ENCODE assay signal across 30 cellular contexts in the genomic region with DNA sequence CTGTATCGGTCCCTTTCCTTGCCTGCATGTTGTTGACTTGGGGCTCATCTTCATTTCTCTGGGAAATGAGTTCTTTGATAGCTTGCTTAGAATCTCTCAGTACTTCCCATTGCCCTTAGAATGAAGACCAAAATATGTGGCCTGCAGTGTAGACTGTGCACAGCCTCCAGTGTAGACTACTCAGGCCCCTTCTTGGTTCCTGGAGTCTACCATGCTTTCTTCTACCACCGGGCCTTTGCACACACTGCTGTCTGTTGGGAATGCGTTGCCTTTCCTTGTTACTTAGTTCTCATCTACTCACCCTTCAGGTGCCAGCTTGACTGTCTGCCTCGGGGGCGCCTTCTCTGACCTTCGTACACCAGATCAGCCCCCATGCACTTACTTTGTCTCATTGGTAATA.
A peak's percentile ranks its signal among the peaks of the same experiment; 100 is the strongest.
DNase-seq lines count a peak whose midpoint lies in the region; ATAC-seq lines count a peak whose summit lies in the region.
"Had no signal": no experiment of that assay in that cellular context is flagged by ENCODE, and none has a peak within 500 bp of the region (broad histone marks: within the 10 kb centered on the region; RNA-seq: fewer than 3 reads in every experiment).

No MANE protein-coding gene starts in this region.

- POLR2A ChIA-PET in activated CD4-positive, alpha-beta memory T cell treated with anti-CD3 and anti-CD28 coated beads for 36 hours (lab: Charles Lee), result no interaction called here
- POLR2A ChIA-PET in activated CD4-positive, alpha-beta memory T cell treated with anti-CD3 and anti-CD28 coated beads, Interleukin-2, amount 10 ng/mL, durations not matched to agents 7 days and 5 days (lab: Charles Lee), result interaction anchor here (1.3 kb wide), 1 partner anchor 81 kb away, joined by 5 read pairs; no protein-coding TSS in a partner anchor
- POLR2A ChIA-PET in CD4-positive, alpha-beta memory T cell (lab: Charles Lee; ENCODE audit: partially characterized antibody), result interaction anchor here (0.7 to 1.7 kb wide), 2 partner anchors 9 to 14 kb away, joined by 3 to 5 read pairs; no protein-coding TSS in a partner anchor
- POLR2A ChIA-PET in naive thymus-derived CD4-positive, alpha-beta T cell (lab: Charles Lee), result interaction anchor here (0.6 to 1.2 kb wide), 2 partner anchors 74 to 1544 kb away, joined by 3 read pairs; no protein-coding TSS in a partner anchor

- no peak overlapping the region for H3K4me3 Mint-ChIP-seq in activated CD4-positive, alpha-beta memory T cell treated with anti-CD3 and anti-CD28 coated beads for 36 hours
- H3K4me3 Mint-ChIP-seq in activated CD4-positive, alpha-beta memory T cell treated with anti-CD3 and anti-CD28 coated beads, Interleukin-2, amount 10 ng/mL, durations not matched to agents 7 days and 5 days, result no peak overlapping the region
- no peak overlapping the region for H3K4me3 Mint-ChIP-seq in CD4-positive, alpha-beta memory T cell
- H3K4me3 Mint-ChIP-seq in activated T-helper 2 cell treated with anti-CD3 and anti-CD28 coated beads, Interferon-gamma antibody, Interleukin-2, Interleukin-4, amounts not matched to agents 10 μg/mL and 5 μg/mL and 100 μg/mL, durations not matched to agents 14 hours and 24 hours and 36 hours (ENCODE audit: low read depth), result no peak overlapping the region
- H3K4me3 Mint-ChIP-seq in naive thymus-derived CD4-positive, alpha-beta T cell, result no peak overlapping the region
- H3K4me3 Mint-ChIP-seq: activated T-cell treated with anti-CD3 and anti-CD28 coated beads, Interleukin-2, amount 50 U/mL, for 4 hours had no signal

- peaks cover 10% of the 10 kb centered on the region for H3K36me3 ChIP-seq in CD4-positive, alpha-beta memory T cell (ENCODE audit: insufficient read depth, low read length)
- peaks cover 0 to 34% (median 3%) of the 10 kb centered on the region in 3 experiments for H3K36me3 ChIP-seq in naive thymus-derived CD4-positive, alpha-beta T cell (ENCODE audit: control insufficient read depth in 2 of 3, insufficient read depth in 3 of 3, low read length in 3 of 3)

- H3K27me3 ChIP-seq in CD4-positive, alpha-beta memory T cell (ENCODE audit: insufficient read depth, low read length), result no peaks in the 10 kb centered on the region
- no peaks in the 10 kb centered on the region for H3K27me3 ChIP-seq in naive thymus-derived CD4-positive, alpha-beta T cell (ENCODE audit: control insufficient read depth in 2 of 2, insufficient read depth in 2 of 2, low read length in 2 of 2)
- H3K27me3 ChIP-seq: gastrocnemius medialis, hepatocyte, SJCRH30, testis had no signal

- H3K4me1 Mint-ChIP-seq in activated CD4-positive, alpha-beta memory T cell treated with anti-CD3 and anti-CD28 coated beads for 36 hours (ENCODE audit: low read depth), result peaks cover 25% of the 10 kb centered on the region
- peaks cover 45% of the 10 kb centered on the region for H3K4me1 Mint-ChIP-seq in activated CD4-positive, alpha-beta memory T cell treated with anti-CD3 and anti-CD28 coated beads, Interleukin-2, amount 10 ng/mL, durations not matched to agents 7 days and 5 days
- H3K4me1 Mint-ChIP-seq in CD4-positive, alpha-beta memory T cell, result peaks cover 17 to 49% (median 25%) of the 10 kb centered on the region in 4 donors
- H3K4me1 Mint-ChIP-seq in activated T-helper 2 cell treated with anti-CD3 and anti-CD28 coated beads, Interferon-gamma antibody, Interleukin-2, Interleukin-4, amounts not matched to agents 10 μg/mL and 5 μg/mL and 100 μg/mL, durations not matched to agents 14 hours and 24 hours and 36 hours (ENCODE audit: low read depth), result peaks cover 32% of the 10 kb centered on the region
- H3K4me1 Mint-ChIP-seq in naive thymus-derived CD4-positive, alpha-beta T cell, result peaks cover 0 to 27% (median 22%) of the 10 kb centered on the region in 7 donors

- no peak overlapping the region for H3K4me3 ChIP-seq in CD4-positive, alpha-beta memory T cell (ENCODE audit: low read length in 2 of 2)
- no peak overlapping the region for H3K4me3 ChIP-seq in naive thymus-derived CD4-positive, alpha-beta T cell (ENCODE audit: low read length)
- H3K4me3 ChIP-seq: A549, gastrocnemius medialis, GM12878, HAP-1, hepatocyte, lung, SJCRH30, testis had no signal

- H3K4me1 ChIP-seq in CD4-positive, alpha-beta memory T cell (ENCODE audit: insufficient read depth, low read length), result peaks cover 31% of the 10 kb centered on the region
- H3K4me1 ChIP-seq in naive thymus-derived CD4-positive, alpha-beta T cell (ENCODE audit: control insufficient read depth in 2 of 2, insufficient read depth in 2 of 2, low read length in 2 of 2), result peaks cover 9 to 17% of the 10 kb centered on the region in 2 donors
- H3K4me1 ChIP-seq: HAP-1, SJCRH30 had no signal

- no peaks in the 10 kb centered on the region for H3K9me3 Mint-ChIP-seq in activated CD4-positive, alpha-beta memory T cell treated with anti-CD3 and anti-CD28 coated beads for 36 hours
- H3K9me3 Mint-ChIP-seq in activated CD4-positive, alpha-beta memory T cell treated with anti-CD3 and anti-CD28 coated beads, Interleukin-2, amount 10 ng/mL, durations not matched to agents 7 days and 5 days, result no peaks in the 10 kb centered on the region
- no peaks in the 10 kb centered on the region for H3K9me3 Mint-ChIP-seq in CD4-positive, alpha-beta memory T cell
- no peaks in the 10 kb centered on the region for H3K9me3 Mint-ChIP-seq in activated T-helper 2 cell treated with anti-CD3 and anti-CD28 coated beads, Interferon-gamma antibody, Interleukin-2, Interleukin-4, amounts not matched to agents 10 μg/mL and 5 μg/mL and 100 μg/mL, durations not matched to agents 14 hours and 24 hours and 36 hours
- peaks cover 0 to 2% (median 0%) of the 10 kb centered on the region in 11 donors for H3K9me3 Mint-ChIP-seq in naive thymus-derived CD4-positive, alpha-beta T cell
- H3K9me3 Mint-ChIP-seq: activated T-cell treated with anti-CD3 and anti-CD28 coated beads, Interleukin-2, amount 50 U/mL, for 4 hours had no signal

- intact Hi-C loops in activated CD4-positive, alpha-beta memory T cell treated with anti-CD3 and anti-CD28 coated beads for 36 hours (cut with micrococcal nuclease), result no loop called here
- intact Hi-C loops in CD4-positive, alpha-beta memory T cell (cut with micrococcal nuclease), result no loop called here
- intact Hi-C loops in activated T-helper 2 cell treated with anti-CD3 and anti-CD28 coated beads, Interferon-gamma antibody, Interleukin-2, Interleukin-4, amounts not matched to agents 10 μg/mL and 5 μg/mL and 100 μg/mL, durations not matched to agents 14 hours and 24 hours and 36 hours (cut with micrococcal nuclease), result loop anchor here (5.0 kb wide), 1 partner anchor 144 kb away; a partner anchor contains a TSS
- intact Hi-C loops in naive thymus-derived CD4-positive, alpha-beta T cell (cut with micrococcal nuclease), result no loop called here

- H3K27me3 Mint-ChIP-seq in activated CD4-positive, alpha-beta memory T cell treated with anti-CD3 and anti-CD28 coated beads for 36 hours, result no peaks in the 10 kb centered on the region
- H3K27me3 Mint-ChIP-seq in activated CD4-positive, alpha-beta memory T cell treated with anti-CD3 and anti-CD28 coated beads, Interleukin-2, amount 10 ng/mL, durations not matched to agents 7 days and 5 days, result no peaks in the 10 kb centered on the region
- H3K27me3 Mint-ChIP-seq in CD4-positive, alpha-beta memory T cell, result no peaks in the 10 kb centered on the region
- no peaks in the 10 kb centered on the region for H3K27me3 Mint-ChIP-seq in activated T-helper 2 cell treated with anti-CD3 and anti-CD28 coated beads, Interferon-gamma antibody, Interleukin-2, Interleukin-4, amounts not matched to agents 10 μg/mL and 5 μg/mL and 100 μg/mL, durations not matched to agents 14 hours and 24 hours and 36 hours (ENCODE audit: low read depth)
- no peaks in the 10 kb centered on the region for H3K27me3 Mint-ChIP-seq in naive thymus-derived CD4-positive, alpha-beta T cell

- H3K27ac Mint-ChIP-seq in activated CD4-positive, alpha-beta memory T cell treated with anti-CD3 and anti-CD28 coated beads for 36 hours, result peak overlapping the region; percentile 36
- no peak overlapping the region for H3K27ac Mint-ChIP-seq in activated CD4-positive, alpha-beta memory T cell treated with anti-CD3 and anti-CD28 coated beads, Interleukin-2, amount 10 ng/mL, durations not matched to agents 7 days and 5 days
- peak overlapping the region in 4 of 7 donors; percentile 66 to 84 (median 81) for H3K27ac Mint-ChIP-seq in CD4-positive, alpha-beta memory T cell
- H3K27ac Mint-ChIP-seq in activated T-helper 2 cell treated with anti-CD3 and anti-CD28 coated beads, Interferon-gamma antibody, Interleukin-2, Interleukin-4, amounts not matched to agents 10 μg/mL and 5 μg/mL and 100 μg/mL, durations not matched to agents 14 hours and 24 hours and 36 hours, result peak overlapping the region; percentile 60
- peak overlapping the region in 8 of 9 donors; percentile 9 to 79 (median 64) for H3K27ac Mint-ChIP-seq in naive thymus-derived CD4-positive, alpha-beta T cell

- no peak for DNase-seq in activated CD4-positive, alpha-beta memory T cell treated with anti-CD3 and anti-CD28 coated beads for 36 hours
- DNase-seq in activated CD4-positive, alpha-beta memory T cell treated with anti-CD3 and anti-CD28 coated beads, Interleukin-2, amount 10 ng/mL, durations not matched to agents 7 days and 5 days, result no peak
- DNase-seq in CD4-positive, alpha-beta memory T cell, result no peak
- no peak for DNase-seq in activated T-helper 2 cell treated with anti-CD3 and anti-CD28 coated beads, Interferon-gamma antibody, Interleukin-2, Interleukin-4, amounts not matched to agents 10 μg/mL and 5 μg/mL and 100 μg/mL, durations not matched to agents 14 hours and 24 hours and 36 hours (ENCODE audit: low spot score)
- DNase-seq in naive thymus-derived CD4-positive, alpha-beta T cell, result no peak
- DNase-seq in nucleus accumbens (lab: John Stamatoyannopoulos, UW) (no peak), DMS53 treated with DMSO at 0.1 percent for 48 hours (lab: John Stamatoyannopoulos, UW; ENCODE audit: unreplicated experiment) (no peak)
- DNase-seq: activated T-cell treated with anti-CD3 and anti-CD28 coated beads, Interleukin-2, amount 50 U/mL, for 4 hours; amygdala; DMS 273 treated with DMSO at 0.1 percent for 48 hours; gastrocnemius medialis; MM.1S; NCI-H1105 treated with DMSO at 0.1 percent for 48 hours; NCI-H1930; NCI-H2171 treated with DMSO at 0.1 percent for 48 hours; NCI-H510A; RPMI8226; SJCRH30; small intestine; stimulated activated naive CD4-positive, alpha-beta T cell; testis had no signal

- no peaks in the 10 kb centered on the region for H3K9me3 ChIP-seq in CD4-positive, alpha-beta memory T cell (ENCODE audit: control insufficient read depth in 1 of 2, low read length in 2 of 2)
- H3K9me3 ChIP-seq in naive thymus-derived CD4-positive, alpha-beta T cell (ENCODE audit: control insufficient read depth in 2 of 3, low read length in 3 of 3), result no peaks in the 10 kb centered on the region
- H3K9me3 ChIP-seq: A549, gastrocnemius medialis, HAP-1, SJCRH30, testis had no signal

- peaks cover 22% of the 10 kb centered on the region for H3K36me3 Mint-ChIP-seq in activated CD4-positive, alpha-beta memory T cell treated with anti-CD3 and anti-CD28 coated beads for 36 hours
- peaks cover 37% of the 10 kb centered on the region for H3K36me3 Mint-ChIP-seq in activated CD4-positive, alpha-beta memory T cell treated with anti-CD3 and anti-CD28 coated beads, Interleukin-2, amount 10 ng/mL, durations not matched to agents 7 days and 5 days (ENCODE audit: low read depth)
- H3K36me3 Mint-ChIP-seq in CD4-positive, alpha-beta memory T cell, result peaks cover 10 to 27% of the 10 kb centered on the region in 2 donors
- H3K36me3 Mint-ChIP-seq in activated T-helper 2 cell treated with anti-CD3 and anti-CD28 coated beads, Interferon-gamma antibody, Interleukin-2, Interleukin-4, amounts not matched to agents 10 μg/mL and 5 μg/mL and 100 μg/mL, durations not matched to agents 14 hours and 24 hours and 36 hours (ENCODE audit: low read depth), result peaks cover 61% of the 10 kb centered on the region
- peaks cover 0 to 22% (median 7%) of the 10 kb centered on the region in 5 donors for H3K36me3 Mint-ChIP-seq in naive thymus-derived CD4-positive, alpha-beta T cell

- CTCF ChIA-PET in activated CD4-positive, alpha-beta memory T cell treated with anti-CD3 and anti-CD28 coated beads for 36 hours (lab: Charles Lee), result interaction anchor here (3.9 kb wide), 1 partner anchor 157 kb away, joined by 12 read pairs; no protein-coding TSS in a partner anchor
- CTCF ChIA-PET in activated CD4-positive, alpha-beta memory T cell treated with anti-CD3 and anti-CD28 coated beads, Interleukin-2, amount 10 ng/mL, durations not matched to agents 7 days and 5 days (lab: Charles Lee), result no interaction called here
- CTCF ChIA-PET in CD4-positive, alpha-beta memory T cell (lab: Charles Lee; ENCODE audit: partially characterized antibody), result interaction anchor here (1.3 kb wide), 1 partner anchor 8 kb away, joined by 3 read pairs; no protein-coding TSS in a partner anchor
- CTCF ChIA-PET in naive thymus-derived CD4-positive, alpha-beta T cell (lab: Charles Lee), result no interaction called here

- ATAC-seq in naive thymus-derived CD4-positive, alpha-beta T cell, result no peak
- no peak for ATAC-seq in HG03135 (IDR thresholded peaks at IDR 0.05; ENCODE audit: unreplicated experiment)
- ATAC-seq: A549; activated CD4-positive, CD25-positive, alpha-beta regulatory T cell treated with anti-CD3 and anti-CD28 coated beads, Interleukin-2, amount 50 U/mL, for 24 hours; activated T-cell treated with anti-CD3 and anti-CD28 coated beads, Interleukin-2, amount 50 U/mL, for 4 hours; gastrocnemius medialis; GM12878 had no signal

- H3K27ac ChIP-seq in CD4-positive, alpha-beta memory T cell (ENCODE audit: low read depth, low read length), result no peak overlapping the region
- no peak overlapping the region for H3K27ac ChIP-seq in naive thymus-derived CD4-positive, alpha-beta T cell (ENCODE audit: low read depth, low read length)
- H3K27ac ChIP-seq: hepatocyte, HL-60, parathyroid adenoma, SJCRH30 had no signal

Comparison
In these comparisons a context has a peak if more than half of its experiments do, and no peak if none do; other contexts are left out.
1. CTCF ChIA-PET loops: an anchor here in activated CD4-positive, alpha-beta memory T cell treated with anti-CD3 and anti-CD28 coated beads for 36 hours (3.9 kb wide) and CD4-positive, alpha-beta memory T cell (1.3 kb wide); none called in activated CD4-positive, alpha-beta memory T cell treated with anti-CD3 and anti-CD28 coated beads, Interleukin-2, amount 10 ng/mL, durations not matched to agents 7 days and 5 days and naive thymus-derived CD4-positive, alpha-beta T cell.